8 cellular contexts compared by ENCODE assay signal in genomic region chr14:49641697-49642129, GRCh38. TPM values are rescaled to one million over a fixed set of nuclear protein-coding genes. Genes with fewer than 3 reads are reported as not detected.
A peak's percentile ranks its signal among the peaks of the same experiment; 100 is the strongest.
DNase-seq lines count a peak whose midpoint lies in the region; ATAC-seq, FAIRE-seq and TF ChIP-seq lines count a peak whose summit lies in the region.

No MANE protein-coding gene starts in this region.

- H3K27ac Mint-ChIP-seq in stimulated activated memory B cell treated with anti-CD40 and anti-IgM and Interleukin-4, amounts not matched to agents 10 μg/mL and 1 μg/mL and 100 μg/mL, for 72 hours, result peak overlapping the region; percentile 69

- WGBS in heart left ventricle, 4 donors, result 48 to 60% (median 54%) methylated on average over 8 of the region's 8 CpGs

- peaks cover 0 to 34% (median 10%) of the 10 kb centered on the region in 9 donors for H3K36me3 ChIP-seq in heart left ventricle

- peak overlapping the region; percentile 4 to 79 (median 48) for H3K27ac ChIP-seq in heart left ventricle

- H3K9me3 Mint-ChIP-seq in stimulated activated memory B cell treated with anti-CD40 and anti-IgM and Interleukin-4, amounts not matched to agents 10 μg/mL and 1 μg/mL and 100 μg/mL, for 72 hours, result no peaks in the 10 kb centered on the region

- no peak for TF ChIP-seq CTCF in heart left ventricle (IDR thresholded peaks at IDR 0.05)
- TF ChIP-seq CTCF in D721Med (IDR thresholded peaks at IDR 0.05; ENCODE audit: insufficient read depth, missing control alignments), result no peak

- H3K27me3 ChIP-seq in heart left ventricle, result no peaks in the 10 kb centered on the region

- peaks cover 39% of the 10 kb centered on the region for H3K4me1 Mint-ChIP-seq in stimulated activated memory B cell treated with anti-CD40 and anti-IgM and Interleukin-4, amounts not matched to agents 10 μg/mL and 1 μg/mL and 100 μg/mL, for 72 hours

- H3K9me3 ChIP-seq in heart left ventricle, result no peaks in the 10 kb centered on the region

- H3K36me3 Mint-ChIP-seq in stimulated activated memory B cell treated with anti-CD40 and anti-IgM and Interleukin-4, amounts not matched to agents 10 μg/mL and 1 μg/mL and 100 μg/mL, for 72 hours, result peaks cover 30% of the 10 kb centered on the region

- H3K4me3 Mint-ChIP-seq in stimulated activated memory B cell treated with anti-CD40 and anti-IgM and Interleukin-4, amounts not matched to agents 10 μg/mL and 1 μg/mL and 100 μg/mL, for 72 hours, result no peak overlapping the region

- ATAC-seq in heart left ventricle (peak; percentile 71 to 94 (median 83)), HG02870 (IDR thresholded peaks at IDR 0.05; ENCODE audit: unreplicated experiment) (no peak)
- ATAC-seq in stimulated activated memory B cell treated with anti-CD40 and anti-IgM and Interleukin-4, amounts not matched to agents 10 μg/mL and 1 μg/mL and 100 μg/mL, for 72 hours, result no peak

- no peak for FAIRE-seq in D721Med (lab: Jason Lieb, UNC)

- DNase-seq in SHP77 (lab: John Stamatoyannopoulos, UW) (peak; percentile 25 to 27), SHP77 treated with DMSO at 0.1 percent for 48 hours (lab: John Stamatoyannopoulos, UW) (no peak), RPMI7951 (ENCODE audit: low read depth) (peak; percentile 44), heart left ventricle (peak in 1 of 5 donors; percentile 42), D721Med (ENCODE audit: insufficient read length, low spot score) (no peak), DMS79 treated with DMSO at 0.1 percent for 48 hours (lab: John Stamatoyannopoulos, UW) (no peak)

- H3K27me3 Mint-ChIP-seq in stimulated activated memory B cell treated with anti-CD40 and anti-IgM and Interleukin-4, amounts not matched to agents 10 μg/mL and 1 μg/mL and 100 μg/mL, for 72 hours, result no peaks in the 10 kb centered on the region

- peaks cover 0 to 57% (median 23%) of the 10 kb centered on the region in 12 donors for H3K4me1 ChIP-seq in heart left ventricle

- intact Hi-C loops in heart left ventricle (cut with DNase I), result no loop called here

- peak overlapping the region in 1 of 12 donors; percentile 9 for H3K4me3 ChIP-seq in heart left ventricle

- no peak for TF ChIP-seq POLR2A in heart left ventricle (IDR thresholded peaks at IDR 0.05)

RNA-seq across cellular contexts. Expression of gene DNAAF2, which starts 6.7 kb away (rescaled TPM):
- 11.7 and 12.1 TPM in 2 replicates for total RNA-seq in RPMI7951 (2014; rRNA removed; shearing (Covaris generic))
- total RNA-seq in heart left ventricle, result 10 to 100 TPM in 1 of 9 donors, 1 to 10 TPM in 8; 3.6 to 10.0 (median 5.1) TPM
- 1 to 10 TPM; 3.4 to 6.7 TPM for polyA plus RNA-seq in heart left ventricle

RNA-seq across cellular contexts. Expression of gene MGAT2, which starts 21.1 kb away (rescaled TPM):
- total RNA-seq in RPMI7951 (2014; rRNA removed; shearing (Covaris generic)), result 62.2 and 73.3 TPM in 2 replicates
- total RNA-seq in heart left ventricle, result 10 to 100 TPM; 12.5 to 28.8 (median 16.4) TPM
- 10 to 100 TPM in 1 of 2 donors, 1 to 10 TPM in 1; 6.8 to 28.1 TPM for polyA plus RNA-seq in heart left ventricle

RNA-seq across cellular contexts. Expression of gene RPL36AL, which starts 21.3 kb away (rescaled TPM):
- total RNA-seq in RPMI7951 (2014; rRNA removed; shearing (Covaris generic)), result 287 and 313 TPM in 2 replicates
- total RNA-seq in heart left ventricle, result 100 to 1,000 TPM; 107 to 262 (median 138) TPM
- polyA plus RNA-seq in heart left ventricle, result 100 to 1,000 TPM; 328 to 512 TPM

RNA-seq across cellular contexts. Expression of gene LRR1, which starts 43.0 kb away (rescaled TPM):
- total RNA-seq in RPMI7951 (2014; rRNA removed; shearing (Covaris generic)), result 40.1 and 47.7 TPM in 2 replicates
- 10 to 100 TPM in 2 of 9 donors, 1 to 10 TPM in 7; 2.5 to 39.6 (median 7.5) TPM for total RNA-seq in heart left ventricle
- 1 to 10 TPM; 2.1 to 7.1 TPM for polyA plus RNA-seq in heart left ventricle

RNA-seq across cellular contexts. Expression of gene POLE2, which starts 46.3 kb away (rescaled TPM):
- 55.1 and 56.2 TPM in 2 replicates for total RNA-seq in RPMI7951 (2014; rRNA removed; shearing (Covaris generic))
- 1 to 10 TPM in 4 of 9 donors, under 1 TPM in 4, not detected in 1; 0.25 to 3.4 (median 0.91) TPM for total RNA-seq in heart left ventricle
- 1 to 10 TPM in 1 of 2 donors, under 1 TPM in 1; 0.88 to 1.2 TPM for polyA plus RNA-seq in heart left ventricle

Comparison
In these comparisons a context has a peak if more than half of its experiments do, and no peak if none do; other contexts are left out.
1. DNase-seq: peak in SHP77 (2 of 2) and RPMI7951 (single experiment); none in SHP77 treated with DMSO at 0.1 percent for 48 hours (single experiment), D721Med (single experiment) and DMS79 treated with DMSO at 0.1 percent for 48 hours (single experiment).
2. ATAC-seq: peak in heart left ventricle (4 of 4); none in stimulated activated memory B cell treated with anti-CD40 and anti-IgM and Interleukin-4, amounts not matched to agents 10 μg/mL and 1 μg/mL and 100 μg/mL, for 72 hours (single experiment) and HG02870 (single experiment).